ENCODE assay signal across 1 cellular context in the genomic region with DNA sequence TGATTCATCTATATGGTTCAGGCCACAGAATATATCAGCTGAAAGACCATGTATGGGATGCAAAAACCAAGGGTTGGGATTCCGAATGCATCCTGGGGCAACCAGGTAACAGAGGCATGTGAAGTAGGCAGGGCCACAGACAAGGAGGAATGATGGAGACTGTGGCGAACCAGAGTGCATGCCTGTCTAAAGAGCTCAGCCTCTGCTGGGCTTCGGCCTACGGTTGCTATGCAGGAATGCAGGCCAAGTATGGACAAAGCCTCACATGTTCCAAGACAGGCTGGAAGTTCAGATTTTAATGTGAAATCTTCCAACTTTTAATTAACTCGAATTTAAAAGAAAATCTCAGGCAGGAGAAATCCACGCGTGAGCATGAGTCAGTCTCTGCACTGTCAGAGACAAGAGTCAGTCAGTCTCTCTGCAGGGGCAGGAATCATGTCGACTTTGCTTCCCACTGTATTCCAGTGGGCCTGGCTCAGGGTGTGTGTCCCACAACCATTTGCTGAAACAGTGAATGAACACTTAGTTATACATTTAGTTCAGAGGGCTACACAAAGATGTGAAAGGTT.
TF ChIP-seq lines count a peak whose summit lies in the region.

No MANE protein-coding gene starts in this region.

TF ChIP-seq in GM23338, 12 proteins besides CTCF, POLR2A, EP300 and RAD21 (continued from another document):
- no peak for TF ChIP-seq REST (IDR thresholded peaks at IDR 0.05; ENCODE audit: unreplicated experiment)
- no peak for TF ChIP-seq EZH2 (IDR thresholded peaks at IDR 0.05; ENCODE audit: low read depth, unreplicated experiment)
- TF ChIP-seq CREB1 (CRISPR knock-in tag; IDR thresholded peaks at IDR 0.05; ENCODE audit: low read depth): no peak
- TF ChIP-seq POLR2AphosphoS5 (IDR thresholded peaks at IDR 0.05; ENCODE audit: low read depth): no peak
- no peak for TF ChIP-seq ZNF462 (CRISPR knock-in tag; IDR thresholded peaks at IDR 0.05)
- TF ChIP-seq STAT1 (IDR thresholded peaks at IDR 0.05; ENCODE audit: unreplicated experiment): no peak
- TF ChIP-seq ZNF114 (CRISPR knock-in tag; IDR thresholded peaks at IDR 0.05): no peak
